ENCODE assay signal across 8 cellular contexts in the genomic region with DNA sequence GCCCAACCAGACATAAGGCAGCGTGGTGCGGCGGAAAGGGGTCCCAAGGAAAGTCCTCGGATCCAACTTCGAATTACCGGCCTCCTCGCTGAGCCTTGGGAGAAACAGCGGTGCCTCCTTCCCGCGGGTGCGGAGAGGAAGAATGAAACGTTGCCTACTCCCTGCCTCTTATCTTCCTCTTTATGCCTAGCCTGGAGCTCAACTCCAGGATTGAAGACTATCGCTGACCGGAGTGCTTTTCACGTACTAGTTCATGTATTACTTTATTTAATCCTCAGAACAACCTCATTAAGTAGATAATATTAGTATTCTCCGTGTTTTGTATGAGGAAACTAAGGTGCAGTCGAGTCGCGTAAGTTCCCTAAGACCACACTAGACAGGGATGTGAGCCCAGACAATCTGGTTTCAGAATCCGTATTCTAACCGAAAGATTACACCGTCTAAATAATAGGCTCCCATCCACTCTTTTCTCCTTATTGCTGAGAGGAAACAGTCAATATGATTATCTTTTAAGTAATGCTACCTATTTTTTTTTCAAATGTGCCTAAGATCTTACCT. TPM values are rescaled to one million over a fixed set of nuclear protein-coding genes. Genes with fewer than 3 reads are reported as not detected.
DNase-seq lines count a peak whose midpoint lies in the region; ATAC-seq and TF ChIP-seq lines count a peak whose summit lies in the region.

No MANE protein-coding gene starts in this region.

- POLR2A ChIA-PET in SK-N-SH (lab: Yijun Ruan, JAX), result interaction anchor here (0.8 to 2.3 kb wide), 12 partner anchors 8 to 432 kb away, joined by 3 to 21 read pairs (median 4); a partner anchor contains a TSS
- POLR2A ChIA-PET in T-cell (lab: Charles Lee), result interaction anchor here (0.5 to 1.8 kb wide), 4 partner anchors 407 to 1134 kb away, joined by 3 to 5 read pairs (median 4); no protein-coding TSS in a partner anchor

- H3K4me1 Mint-ChIP-seq in T-cell, result peaks cover 24 to 31% (median 30%) of the 10 kb centered on the region in 3 donors
- H3K4me1 Mint-ChIP-seq in progenitor cell of endocrine pancreas (ENCODE audit: low read depth), result peaks cover 8% of the 10 kb centered on the region

- peak overlapping the region; percentile 83 for H3K4me2 ChIP-seq in SK-N-SH

- peak overlapping the region; percentile 76; the same call in 1 of the 2 replicates for H3K9ac ChIP-seq in SK-N-SH

- CTCF ChIA-PET in SK-N-SH (lab: Yijun Ruan, JAX), result interaction anchor here (0.6 to 3.3 kb wide), 14 partner anchors 9 to 211 kb away, joined by 3 to 35 read pairs (median 4); a partner anchor contains a TSS
- CTCF ChIA-PET in T-cell (lab: Charles Lee), result interaction anchor here in 1 of 2 donors (0.6 to 2.6 kb wide), 2 partner anchors 11 to 851 kb away, joined by 4 to 9 read pairs; no protein-coding TSS in a partner anchor

- H3K9me2 ChIP-seq in SK-N-SH, result no peaks in the 10 kb centered on the region

- peaks cover 2% of the 10 kb centered on the region for H3K36me3 Mint-ChIP-seq in T-cell
- no peaks in the 10 kb centered on the region for H3K36me3 Mint-ChIP-seq in progenitor cell of endocrine pancreas (ENCODE audit: insufficient read depth)

- H3F3A ChIP-seq in SK-N-SH (replicated peaks; ENCODE audit: insufficient read depth), result peaks cover 5% of the 10 kb centered on the region

- H3K27me3 Mint-ChIP-seq in T-cell, result no peaks in the 10 kb centered on the region
- H3K27me3 Mint-ChIP-seq in progenitor cell of endocrine pancreas, result no peaks in the 10 kb centered on the region

- peak overlapping the region; percentile 97 to 98 for H3K4me3 ChIP-seq in SK-N-SH (ENCODE audit: low read depth in 2 of 2, low read length in 1 of 2)

- ATAC-seq in SK-N-SH treated with all-trans-retinoic acid at 6 μM for 48 hours, result no peak
- ATAC-seq in T-cell (replicated peaks in 1 of 4), result no peak
- no peak for ATAC-seq in GM21526 (IDR thresholded peaks at IDR 0.05; ENCODE audit: low FRiP score, unreplicated experiment)
- ATAC-seq in GM19035 (IDR thresholded peaks at IDR 0.05; ENCODE audit: unreplicated experiment), result no peak

- no peak for TF ChIP-seq RAD21 in SK-N-SH (IDR thresholded peaks at IDR 0.05; ENCODE audit: low read length)

- H3K9me3 Mint-ChIP-seq in T-cell, result no peaks in the 10 kb centered on the region
- no peaks in the 10 kb centered on the region for H3K9me3 Mint-ChIP-seq in progenitor cell of endocrine pancreas (ENCODE audit: low read depth)

- H3K27ac Mint-ChIP-seq in T-cell (peak overlapping the region; percentile 95 to 96), progenitor cell of endocrine pancreas (peak overlapping the region; percentile 97)

- no peaks in the 10 kb centered on the region for H3K9me3 ChIP-seq in SK-N-SH

- H3K27ac ChIP-seq in SK-N-SH (ENCODE audit: low read depth in 2 of 2, low read length in 1 of 2), result peak overlapping the region in 1 of 2 experiments; percentile 87; a peak in 2 of 4 replicates

- DNase-seq in SK-N-SH (no peak), T-cell (no peak), fibroblast of peridontal ligament (ENCODE audit: extremely low read depth) (peak; percentile 7), progenitor cell of endocrine pancreas (ENCODE audit: low spot score, unreplicated experiment) (no peak), mesenteric fat pad (ENCODE audit: low spot score) (no peak)

- H3K79me2 ChIP-seq in SK-N-SH (ENCODE audit: insufficient read depth), result peaks cover 25% of the 10 kb centered on the region

- no peak for TF ChIP-seq CTCF in SK-N-SH (IDR thresholded peaks at IDR 0.05)
- no peak for TF ChIP-seq CTCF in progenitor cell of endocrine pancreas (IDR thresholded peaks at IDR 0.05; ENCODE audit: unreplicated experiment)

- no peaks in the 10 kb centered on the region for H3K36me3 ChIP-seq in SK-N-SH (replicated peaks in 1 of 2; ENCODE audit: control insufficient read depth in 1 of 2, insufficient read depth in 2 of 2, low read length in 1 of 2)

- WGBS in SK-N-SH (ENCODE audit: low lambda C conversion rate), result 68% methylated on average over 16 of the region's 22 CpGs

- no peaks in the 10 kb centered on the region for H4K20me1 ChIP-seq in SK-N-SH (ENCODE audit: insufficient read depth)

- no peaks in the 10 kb centered on the region for H3K27me3 ChIP-seq in SK-N-SH (ENCODE audit: insufficient read depth)

- no peak for TF ChIP-seq EP300 in SK-N-SH (IDR thresholded peaks at IDR 0.05; ENCODE audit: borderline replicate concordance in 1 of 2, low read depth in 1 of 2, low read length in 1 of 2)

- H2AFZ ChIP-seq in SK-N-SH (ENCODE audit: low read depth), result peak overlapping the region; percentile 97

- peaks cover 5 to 8% of the 10 kb centered on the region in 2 experiments; a peak in 3 of 4 replicates for H3K4me1 ChIP-seq in SK-N-SH (ENCODE audit: control insufficient read depth in 1 of 2, insufficient read depth in 2 of 2, low read depth in 1 of 2, low read length in 1 of 2)

- H3K4me3 Mint-ChIP-seq in T-cell (peak overlapping the region; percentile 94 to 97 (median 96)), progenitor cell of endocrine pancreas (ENCODE audit: low read depth) (peak overlapping the region; percentile 99)

TF ChIP-seq in SK-N-SH, 30 proteins besides CTCF, POLR2A, EP300 and RAD21:
- TF ChIP-seq, protein P1, sequence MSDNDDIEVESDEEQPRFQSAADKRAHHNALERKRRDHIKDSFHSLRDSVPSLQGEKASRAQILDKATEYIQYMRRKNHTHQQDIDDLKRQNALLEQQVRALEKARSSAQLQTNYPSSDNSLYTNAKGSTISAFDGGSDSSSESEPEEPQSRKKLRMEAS (IDR thresholded peaks at IDR 0.05; ENCODE audit: low read depth), result 0 out of 2 replicates have a peak, but pooled peaks have one; percentile 23
- TF ChIP-seq, protein P2, sequence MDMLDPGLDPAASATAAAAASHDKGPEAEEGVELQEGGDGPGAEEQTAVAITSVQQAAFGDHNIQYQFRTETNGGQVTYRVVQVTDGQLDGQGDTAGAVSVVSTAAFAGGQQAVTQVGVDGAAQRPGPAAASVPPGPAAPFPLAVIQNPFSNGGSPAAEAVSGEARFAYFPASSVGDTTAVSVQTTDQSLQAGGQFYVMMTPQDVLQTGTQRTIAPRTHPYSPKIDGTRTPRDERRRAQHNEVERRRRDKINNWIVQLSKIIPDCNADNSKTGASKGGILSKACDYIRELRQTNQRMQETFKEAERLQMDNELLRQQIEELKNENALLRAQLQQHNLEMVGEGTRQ (IDR thresholded peaks at IDR 0.05; ENCODE audit: borderline replicate concordance, low read depth, low read length), result no peak
- no peak for TF ChIP-seq SMC3 (IDR thresholded peaks at IDR 0.05; ENCODE audit: low read depth, low read length)
- peak; percentile 11; the same call in 1 of the 2 replicates for TF ChIP-seq GATA2 (CRISPR knock-in tag; IDR thresholded peaks at IDR 0.05)

TF ChIP-seq in SK-N-SH treated with all-trans-retinoic acid at 6 μM for 48 hours, 23 proteins besides CTCF, POLR2A, EP300 and RAD21:
- TF ChIP-seq CSDC2 (CRISPR knock-in tag; IDR thresholded peaks at IDR 0.05) (no peak), RARB (CRISPR knock-in tag; IDR thresholded peaks at IDR 0.05) (no peak), TCF4 (CRISPR knock-in tag; IDR thresholded peaks at IDR 0.05; ENCODE audit: borderline replicate concordance) (no peak)

RNA-seq across cellular contexts. Expression of a gene that starts 0.8 kb away (rescaled TPM):
- polyA plus RNA-seq in SK-N-SH (2012; rRNA removed), result 5.6 and 6.3 TPM in 2 replicates
- 6.3 and 6.7 TPM in 2 replicates for polyA plus RNA-seq in SK-N-SH (2012; cell fraction: cytosol; rRNA removed)
- polyA plus RNA-seq in SK-N-SH (2012; cell fraction: nucleus; rRNA removed), result 2.3 and 4.4 TPM in 2 replicates
- total RNA-seq in T-cell (10 to 100 TPM; 10.8 to 13.6 (median 11.8) TPM), progenitor cell of endocrine pancreas (12.5 and 12.8 TPM in 2 replicates), mesenteric fat pad (11.5 TPM)

RNA-seq across cellular contexts. Expression of a gene that starts 29.8 kb away (rescaled TPM):
- 0.21 and 0.61 TPM in 2 replicates for polyA plus RNA-seq in SK-N-SH (2012; rRNA removed)
- polyA plus RNA-seq in SK-N-SH (2012; cell fraction: cytosol; rRNA removed), result 0.35 and 1.1 TPM in 2 replicates
- 2.4 and 5.2 TPM in 2 replicates for polyA plus RNA-seq in SK-N-SH (2012; cell fraction: nucleus; rRNA removed)
- total RNA-seq in T-cell, result under 1 TPM; 0.30 to 0.95 (median 0.46) TPM
- total RNA-seq in progenitor cell of endocrine pancreas, result 15.4 and 17.0 TPM in 2 replicates
- 11.0 TPM for total RNA-seq in mesenteric fat pad
